In the genomic region with DNA sequence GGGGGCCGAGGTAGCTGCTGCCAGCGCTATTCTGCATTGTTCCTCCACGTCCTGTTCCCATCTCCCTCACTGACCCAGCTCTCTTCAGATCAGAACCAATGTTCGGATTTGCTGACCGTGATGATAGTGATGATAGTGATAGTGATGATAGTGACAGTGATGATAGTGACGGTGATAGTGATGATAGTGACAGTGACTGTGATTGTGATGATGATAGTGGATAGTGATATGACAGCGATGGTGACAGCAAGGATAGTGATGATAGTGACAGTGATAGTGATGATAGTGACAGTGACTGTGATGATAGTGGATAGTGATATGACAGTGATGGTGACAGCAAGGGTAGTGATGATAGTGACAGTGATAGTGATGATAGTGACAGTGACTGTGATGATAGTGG, we compare ENCODE assay signal across 5 cellular contexts. TPM values are rescaled to one million over a fixed set of nuclear protein-coding genes. Genes with fewer than 3 reads are reported as not detected.
"Had no signal": no experiment of that assay in that cellular context is flagged by ENCODE, and none has a peak within 500 bp of the region (broad histone marks: within the 10 kb centered on the region; RNA-seq: fewer than 3 reads in every experiment).

No MANE protein-coding gene starts in this region.

RNA-seq across cellular contexts. Expression of gene LRRC3, which starts 50.8 kb away (rescaled TPM):
- total RNA-seq: LHCN-M2, MCF 10A, OCI-LY7, SJCRH30 had no signal

RNA-seq across cellular contexts. Expression of gene TRPM2, which starts 51.1 kb away (rescaled TPM):
- total RNA-seq: LHCN-M2, PC-9 had no signal
